In the genomic region with DNA sequence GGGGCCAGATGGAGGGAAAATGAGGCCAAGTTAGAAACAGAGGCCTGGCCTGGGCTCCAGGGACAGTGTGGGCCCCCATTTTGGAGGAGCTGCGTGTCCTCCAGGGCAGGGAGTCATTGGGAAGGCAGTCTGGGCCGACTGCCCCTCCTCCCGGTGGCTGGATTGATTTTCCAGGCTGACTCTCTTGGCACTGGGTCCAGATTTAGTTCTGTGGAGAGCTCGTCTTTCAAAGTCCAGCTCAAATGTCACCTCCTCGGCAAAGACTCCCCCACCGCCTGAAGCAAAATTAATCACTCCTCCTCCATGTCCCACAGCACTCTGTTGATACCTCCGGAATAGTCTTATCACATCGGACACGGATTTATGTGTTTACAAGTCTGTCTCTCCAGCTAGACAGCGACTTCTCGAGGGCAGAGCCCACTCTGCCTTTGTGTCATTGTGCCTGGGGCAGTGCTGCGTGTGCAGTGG, we compare ENCODE assay signal across 11 cellular contexts.
DNase-seq lines count a peak whose midpoint lies in the region; ATAC-seq and TF ChIP-seq lines count a peak whose summit lies in the region.
"Had no signal": no experiment of that assay in that cellular context is flagged by ENCODE, and none has a peak within 500 bp of the region (broad histone marks: within the 10 kb centered on the region; RNA-seq: fewer than 3 reads in every experiment).

No MANE protein-coding gene starts in this region.

- peak overlapping the region; percentile 14 for H3K27ac Mint-ChIP-seq in glutamatergic neuron (ENCODE audit: unreplicated experiment)
- H3K27ac Mint-ChIP-seq: activated CD4-positive, alpha-beta T cell treated with anti-CD3 and anti-CD28 coated beads for 36 hours had no signal

- no peaks in the 10 kb centered on the region for H3K36me3 Mint-ChIP-seq in glutamatergic neuron (ENCODE audit: unreplicated experiment)

- no TSS peak for BruUV-seq in HCT116 (replicated peaks; lab: Mats Ljungman, UMichigan)

- no peaks in the 10 kb centered on the region for H4K20me1 ChIP-seq in HCT116 (ENCODE audit: insufficient read depth)

- in situ Hi-C loops in gastrocnemius medialis (cut with MboI; ENCODE audit: low sequenced_read_pairs in 4 of 4) = no loop called here

- no peak for TF ChIP-seq CTCF in HCT116 (IDR thresholded peaks at IDR 0.05 in 2 of 3, conservative IDR thresholded peaks at IDR 0.05 in 1 of 3; ENCODE audit: borderline replicate concordance in 1 of 3, insufficient read depth in 1 of 3, low read depth in 2 of 3, low read length in 2 of 3)
- TF ChIP-seq CTCF in RWPE1 (conservative IDR thresholded peaks at IDR 0.05; ENCODE audit: low read depth) = no peak
- TF ChIP-seq CTCF in glutamatergic neuron (IDR thresholded peaks at IDR 0.05; ENCODE audit: partially characterized antibody, unreplicated experiment) = no peak
- TF ChIP-seq CTCF in gastrocnemius medialis (IDR thresholded peaks at IDR 0.05 in 4 of 5, conservative IDR thresholded peaks at IDR 0.05 in 1 of 5) = no peak

- intact Hi-C loops in HCT116 (cut with micrococcal nuclease) = no loop called here
- intact Hi-C loops in gastrocnemius medialis (cut with DNase I; ENCODE audit: low total_unique reads) = no loop called here

- ATAC-seq in HCT116 (no peak), gastrocnemius medialis (peak; percentile 80 to 84), HG02938 (IDR thresholded peaks at IDR 0.05; ENCODE audit: unreplicated experiment) (no peak)
- ATAC-seq: activated CD4-positive, alpha-beta T cell treated with anti-CD3 and anti-CD28 coated beads for 36 hours had no signal

- no peaks in the 10 kb centered on the region for H3K79me2 ChIP-seq in HCT116 (ENCODE audit: insufficient read depth, low read length)

- peak overlapping the region; percentile 32 for H3K4me3 Mint-ChIP-seq in glutamatergic neuron (ENCODE audit: unreplicated experiment)
- H3K4me3 Mint-ChIP-seq: activated CD4-positive, alpha-beta T cell treated with anti-CD3 and anti-CD28 coated beads for 36 hours had no signal

- H3K9ac ChIP-seq in HCT116 (ENCODE audit: low read length) = 0 out of 2 replicates have a peak overlapping the region, but pooled peaks have one; percentile 7

- H3K4me1 Mint-ChIP-seq in glutamatergic neuron (ENCODE audit: low read depth, unreplicated experiment) = peaks cover 60% of the 10 kb centered on the region

- H3K27ac ChIP-seq in HCT116 (ENCODE audit: low read depth, low read length) (no peak overlapping the region), RWPE1 (no peak overlapping the region), gastrocnemius medialis (peak overlapping the region; percentile 66 to 86 (median 71))

- H3K4me3 ChIP-seq in HCT116 (replicated peaks in 1 of 2; ENCODE audit: low read depth in 1 of 2, low read length in 2 of 2) = no peak overlapping the region
- H3K4me3 ChIP-seq in gastrocnemius medialis = no peak overlapping the region

- TF ChIP-seq POLR2A in HCT116 (IDR thresholded peaks at IDR 0.05; ENCODE audit: borderline replicate concordance, extremely low read depth, insufficient read depth, insufficient read length) (no peak), gastrocnemius medialis (IDR thresholded peaks at IDR 0.05) (no peak)

- RAD21 ChIA-PET in HCT116 (lab: Charles Lee; ENCODE audit: low non-redundant PET in 1 of 2, low total read pairs in 2 of 2, uncharacterized antibody in 2 of 2, unreplicated experiment in 2 of 2) = no interaction called here

- TF ChIP-seq RAD21 in HCT116 (IDR thresholded peaks at IDR 0.05; ENCODE audit: low read depth) = no peak; the same call in 1 of the 2 replicates

- H3K36me3 ChIP-seq in HCT116 (ENCODE audit: control insufficient read depth in 1 of 2, insufficient read depth in 2 of 2, low read length in 2 of 2) (no peaks in the 10 kb centered on the region), gastrocnemius medialis (no peaks in the 10 kb centered on the region)

- H3K9me3 Mint-ChIP-seq in glutamatergic neuron (ENCODE audit: unreplicated experiment) = peaks cover 13% of the 10 kb centered on the region

- H3K9me2 ChIP-seq in HCT116 (ENCODE audit: insufficient read depth) = no peaks in the 10 kb centered on the region

- POLR2A ChIA-PET in HCT116 (lab: Charles Lee) = interaction anchor here (0.9 kb wide), 1 partner anchor 12 kb away, joined by 3 read pairs; no protein-coding TSS in a partner anchor
- POLR2A ChIA-PET in RWPE1 (lab: Yijun Ruan, JAX; ENCODE audit: low non-redundant PET) = no interaction called here

- CTCF ChIA-PET in HCT116 (lab: Charles Lee) (interaction anchor here (1.5 kb wide), 1 partner anchor 82 kb away, joined by 4 read pairs; no protein-coding TSS in a partner anchor), RWPE1 (lab: Yijun Ruan, JAX) (interaction anchor here (0.6 to 1.1 kb wide), 2 partner anchors 687 to 861 kb away, joined by 3 to 4 read pairs; no protein-coding TSS in a partner anchor)

- peak overlapping the region; percentile 48 for H3K4me2 ChIP-seq in HCT116 (ENCODE audit: low read length)

- H3K9me3 ChIP-seq in HCT116 (ENCODE audit: control insufficient read depth in 1 of 2, insufficient read depth in 1 of 2, low read depth in 1 of 2, low read length in 2 of 2) = no peaks in the 10 kb centered on the region
- no peaks in the 10 kb centered on the region for H3K9me3 ChIP-seq in gastrocnemius medialis

- peaks cover 14% of the 10 kb centered on the region for H3K27me3 Mint-ChIP-seq in glutamatergic neuron (ENCODE audit: unreplicated experiment)

- H2AFZ ChIP-seq in HCT116 (ENCODE audit: low read depth, low read length, poor library complexity, severe bottlenecking) = no peak overlapping the region

- H3K27me3 ChIP-seq in HCT116 (ENCODE audit: insufficient read depth, low read length) (no peaks in the 10 kb centered on the region), gastrocnemius medialis (no peaks in the 10 kb centered on the region)

- H3K4me1 ChIP-seq in HCT116 (ENCODE audit: control insufficient read depth in 1 of 2, insufficient read depth in 2 of 2, low read length in 2 of 2) (peaks cover 27 to 44% of the 10 kb centered on the region in 2 experiments), gastrocnemius medialis (peaks cover 25 to 28% of the 10 kb centered on the region in 2 donors)

- DNase-seq in HCT116 (ENCODE audit: low read depth, low spot score) (no peak), RWPE1 (ENCODE audit: low spot score) (peak; percentile 43), glutamatergic neuron (no peak), gastrocnemius medialis (peak; percentile 69 to 73)
- no peak for DNase-seq in activated naive CD4-positive, alpha-beta T cell (lab: John Stamatoyannopoulos, UW)
- DNase-seq in activated effector memory CD4-positive, alpha-beta T cell treated with Interleukin-2 at 50 U/mL for 16 hours = no peak
- DNase-seq: activated CD4-positive, alpha-beta T cell treated with anti-CD3 and anti-CD28 coated beads for 36 hours; erythroblast; GDM1; KBM-7 had no signal

TF ChIP-seq in HCT116, 20 proteins besides CTCF, POLR2A, EP300 and RAD21:
- TF ChIP-seq EZH2phosphoT487 (IDR thresholded peaks at IDR 0.05; ENCODE audit: borderline replicate concordance) = no peak
- no peak for TF ChIP-seq TCF7L2 (IDR thresholded peaks at IDR 0.05; ENCODE audit: borderline replicate concordance, extremely low read depth, insufficient read depth, insufficient read length)
- peak; percentile 42; the same call in 1 of the 2 replicates for TF ChIP-seq SP1 (IDR thresholded peaks at IDR 0.05; ENCODE audit: low read depth)
- no peak for TF ChIP-seq JUND (IDR thresholded peaks at IDR 0.05)
- TF ChIP-seq, protein P1, sequence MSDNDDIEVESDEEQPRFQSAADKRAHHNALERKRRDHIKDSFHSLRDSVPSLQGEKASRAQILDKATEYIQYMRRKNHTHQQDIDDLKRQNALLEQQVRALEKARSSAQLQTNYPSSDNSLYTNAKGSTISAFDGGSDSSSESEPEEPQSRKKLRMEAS (IDR thresholded peaks at IDR 0.05) = peak; percentile 37; the same call in 1 of the 2 replicates
- TF ChIP-seq, protein P2, sequence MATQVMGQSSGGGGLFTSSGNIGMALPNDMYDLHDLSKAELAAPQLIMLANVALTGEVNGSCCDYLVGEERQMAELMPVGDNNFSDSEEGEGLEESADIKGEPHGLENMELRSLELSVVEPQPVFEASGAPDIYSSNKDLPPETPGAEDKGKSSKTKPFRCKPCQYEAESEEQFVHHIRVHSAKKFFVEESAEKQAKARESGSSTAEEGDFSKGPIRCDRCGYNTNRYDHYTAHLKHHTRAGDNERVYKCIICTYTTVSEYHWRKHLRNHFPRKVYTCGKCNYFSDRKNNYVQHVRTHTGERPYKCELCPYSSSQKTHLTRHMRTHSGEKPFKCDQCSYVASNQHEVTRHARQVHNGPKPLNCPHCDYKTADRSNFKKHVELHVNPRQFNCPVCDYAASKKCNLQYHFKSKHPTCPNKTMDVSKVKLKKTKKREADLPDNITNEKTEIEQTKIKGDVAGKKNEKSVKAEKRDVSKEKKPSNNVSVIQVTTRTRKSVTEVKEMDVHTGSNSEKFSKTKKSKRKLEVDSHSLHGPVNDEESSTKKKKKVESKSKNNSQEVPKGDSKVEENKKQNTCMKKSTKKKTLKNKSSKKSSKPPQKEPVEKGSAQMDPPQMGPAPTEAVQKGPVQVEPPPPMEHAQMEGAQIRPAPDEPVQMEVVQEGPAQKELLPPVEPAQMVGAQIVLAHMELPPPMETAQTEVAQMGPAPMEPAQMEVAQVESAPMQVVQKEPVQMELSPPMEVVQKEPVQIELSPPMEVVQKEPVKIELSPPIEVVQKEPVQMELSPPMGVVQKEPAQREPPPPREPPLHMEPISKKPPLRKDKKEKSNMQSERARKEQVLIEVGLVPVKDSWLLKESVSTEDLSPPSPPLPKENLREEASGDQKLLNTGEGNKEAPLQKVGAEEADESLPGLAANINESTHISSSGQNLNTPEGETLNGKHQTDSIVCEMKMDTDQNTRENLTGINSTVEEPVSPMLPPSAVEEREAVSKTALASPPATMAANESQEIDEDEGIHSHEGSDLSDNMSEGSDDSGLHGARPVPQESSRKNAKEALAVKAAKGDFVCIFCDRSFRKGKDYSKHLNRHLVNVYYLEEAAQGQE (IDR thresholded peaks at IDR 0.05; ENCODE audit: low read depth) = no peak

Comparison
In these comparisons a context has a peak if more than half of its experiments do, and no peak if none do; other contexts are left out.
1. ATAC-seq: peak in gastrocnemius medialis (2 of 2); none in HCT116 (single experiment) and HG02938 (single experiment).
2. DNase-seq: peak in RWPE1 (single experiment) and gastrocnemius medialis (2 of 2); none in HCT116 (single experiment), glutamatergic neuron (single experiment), activated naive CD4-positive, alpha-beta T cell (0 of 4) and activated effector memory CD4-positive, alpha-beta T cell treated with Interleukin-2 at 50 U/mL for 16 hours (single experiment).
3. H3K27ac ChIP-seq: peak in gastrocnemius medialis (4 of 4); none in HCT116 (single experiment) and RWPE1 (single experiment).